9 cellular contexts compared by ENCODE assay signal in the genomic region with DNA sequence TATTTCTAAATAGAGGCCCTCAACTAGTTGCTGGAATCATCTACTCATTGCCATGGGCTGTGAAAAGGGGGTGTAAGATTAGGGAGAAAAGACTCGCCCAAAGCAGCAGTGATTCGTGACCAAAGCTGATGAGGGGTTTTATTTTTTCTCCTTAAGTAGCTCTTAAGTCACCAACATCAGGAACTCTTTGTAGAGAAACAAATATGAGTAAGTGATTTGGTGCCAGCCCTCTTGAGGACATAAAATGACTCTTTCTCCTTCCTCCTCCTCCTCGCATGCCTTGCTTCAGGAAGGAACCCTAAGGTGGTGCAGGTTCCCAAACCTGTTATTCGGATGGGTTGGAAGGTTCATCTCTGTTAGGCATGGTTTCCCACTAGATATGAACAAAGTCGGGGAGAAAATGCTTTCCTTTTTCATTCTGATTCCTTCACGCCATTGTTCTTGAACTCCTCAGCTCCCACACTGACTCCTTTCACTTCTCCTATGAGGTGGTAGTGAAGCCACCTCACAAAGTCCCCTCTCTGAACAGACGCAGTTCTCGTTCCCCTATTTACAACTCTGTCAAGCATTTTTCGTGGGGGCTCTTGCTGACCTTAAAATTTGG.
DNase-seq lines count a peak whose midpoint lies in the region; ATAC-seq and TF ChIP-seq lines count a peak whose summit lies in the region.
"Had no signal": no experiment of that assay in that cellular context is flagged by ENCODE, and none has a peak within 500 bp of the region (broad histone marks: within the 10 kb centered on the region; RNA-seq: fewer than 3 reads in every experiment).

No MANE protein-coding gene starts in this region.

- H3K27me3 ChIP-seq in brain microvascular endothelial cell (replicated peaks) (no peaks in the 10 kb centered on the region), stomach (no peaks in the 10 kb centered on the region)

- 63 to 75% (median 72%) methylated on average over 9 of the region's 9 CpGs for WGBS in stomach, 5 donors

- peaks cover 69% of the 10 kb centered on the region for H3K4me1 Mint-ChIP-seq in activated CD4-positive, alpha-beta T cell treated with anti-CD3 and anti-CD28 coated beads, Interleukin-2, amount 10 ng/mL, durations not matched to agents 7 days and 5 days

- intact Hi-C loops in stomach (cut with DNase I; ENCODE audit: low total_unique reads): no loop called here

- ATAC-seq in HG03095 (IDR thresholded peaks at IDR 0.05; ENCODE audit: unreplicated experiment) (peak; percentile 34), HG03025 (IDR thresholded peaks at IDR 0.05; ENCODE audit: low FRiP score, unreplicated experiment) (no peak)

- CTCF ChIA-PET in activated CD4-positive, alpha-beta T cell treated with anti-CD3 and anti-CD28 coated beads, Interleukin-2, amount 10 ng/mL, durations not matched to agents 7 days and 5 days (lab: Charles Lee): interaction anchor here (0.9 to 1.4 kb wide), 3 partner anchors 14 to 31 kb away, joined by 3 to 4 read pairs (median 3); no protein-coding TSS in a partner anchor

- H3K4me1 ChIP-seq in stomach: peaks cover 54 to 93% (median 70%) of the 10 kb centered on the region in 4 donors

- POLR2A ChIA-PET in activated CD4-positive, alpha-beta T cell treated with anti-CD3 and anti-CD28 coated beads, Interleukin-2, amount 10 ng/mL, durations not matched to agents 7 days and 5 days (lab: Charles Lee): no interaction called here

- no peak for TF ChIP-seq POLR2A in stomach (IDR thresholded peaks at IDR 0.05)

- H3K36me3 ChIP-seq in brain microvascular endothelial cell (replicated peaks) (no peaks in the 10 kb centered on the region), stomach (no peaks in the 10 kb centered on the region)

- peaks cover 35% of the 10 kb centered on the region for H3K36me3 Mint-ChIP-seq in activated CD4-positive, alpha-beta T cell treated with anti-CD3 and anti-CD28 coated beads, Interleukin-2, amount 10 ng/mL, durations not matched to agents 7 days and 5 days (ENCODE audit: low read depth)

- no peaks in the 10 kb centered on the region for H3K9me3 ChIP-seq in stomach

- TF ChIP-seq EP300 in stomach (IDR thresholded peaks at IDR 0.05): no peak

- H3K9me3 Mint-ChIP-seq in activated CD4-positive, alpha-beta T cell treated with anti-CD3 and anti-CD28 coated beads, Interleukin-2, amount 10 ng/mL, durations not matched to agents 7 days and 5 days: no peaks in the 10 kb centered on the region

- in situ Hi-C loops in brain microvascular endothelial cell (cut with HindIII; ENCODE audit: low pct_ligation_motif_present, low sequenced_read_pairs): no loop called here

- H3K4me3 ChIP-seq in brain microvascular endothelial cell (ENCODE audit: low read depth, low read length) (no peak overlapping the region), stomach (no peak overlapping the region)

- no peak for DNase-seq in activated CD4-positive, alpha-beta T cell treated with anti-CD3 and anti-CD28 coated beads, Interleukin-2, amount 10 ng/mL, durations not matched to agents 7 days and 5 days
- DNase-seq in activated CD4-positive, alpha-beta T cell treated with anti-CD3 and anti-CD28 coated beads for 4 hours: no peak
- DNase-seq in brain microvascular endothelial cell: no peak
- no peak for DNase-seq in stomach
- no peak for DNase-seq in NCI-H1417 treated with DMSO at 0.1 percent for 48 hours (lab: John Stamatoyannopoulos, UW)
- no peak for DNase-seq in NCI-H345 treated with DMSO at 0.1 percent for 48 hours (lab: John Stamatoyannopoulos, UW; ENCODE audit: unreplicated experiment)
- DNase-seq: NCI-H446 had no signal

- H3K27ac ChIP-seq in brain microvascular endothelial cell (peak overlapping the region; percentile 71), stomach (peak overlapping the region in 4 of 5 donors; percentile 76 to 88 (median 87))

- no peak overlapping the region for H3K4me3 Mint-ChIP-seq in activated CD4-positive, alpha-beta T cell treated with anti-CD3 and anti-CD28 coated beads, Interleukin-2, amount 10 ng/mL, durations not matched to agents 7 days and 5 days

- peak overlapping the region; percentile 72 for H3K27ac Mint-ChIP-seq in activated CD4-positive, alpha-beta T cell treated with anti-CD3 and anti-CD28 coated beads, Interleukin-2, amount 10 ng/mL, durations not matched to agents 7 days and 5 days

- no peak for TF ChIP-seq CTCF in brain microvascular endothelial cell (IDR thresholded peaks at IDR 0.05; ENCODE audit: low read depth, low read length, missing control alignments)
- no peak for TF ChIP-seq CTCF in stomach (IDR thresholded peaks at IDR 0.05)

- H3K27me3 Mint-ChIP-seq in activated CD4-positive, alpha-beta T cell treated with anti-CD3 and anti-CD28 coated beads, Interleukin-2, amount 10 ng/mL, durations not matched to agents 7 days and 5 days: no peaks in the 10 kb centered on the region
